ENCODE assay signal across 21 cellular contexts in genomic region chr13:40492511-40492910, GRCh38.
"Had no signal": no experiment of that assay in that cellular context is flagged by ENCODE, and none has a peak within 500 bp of the region (broad histone marks: within the 10 kb centered on the region; RNA-seq: fewer than 3 reads in every experiment).

No MANE protein-coding gene starts in this region.

- H3K9me3 ChIP-seq: mucosa of descending colon, right lobe of liver, SK-N-SH, spleen, stomach, testis, upper lobe of right lung had no signal

- H3K36me3 Mint-ChIP-seq: natural killer cell had no signal

- H3K4me1 ChIP-seq: right lobe of liver, testis had no signal

- ATAC-seq: activated naive CD8-positive, alpha-beta T cell treated with anti-CD3 and anti-CD28 coated beads, Interleukin-2, amount 50 U/mL, for 24 hours; activated T-cell treated with anti-CD3 and anti-CD28 coated beads, Interleukin-2, amount 50 U/mL, for 72 hours; mucosa of descending colon; natural killer cell; right lobe of liver; upper lobe of right lung had no signal

- H3K27ac Mint-ChIP-seq: activated T-cell treated with anti-CD3 and anti-CD28 coated beads, Interleukin-2, amount 50 U/mL, for 72 hours; dendritic cell treated with granulocyte-macrophage colony-stimulating factor and Interleukin-4, amounts not matched to agents 40 ng/mL and 50 ng/mL, for 4 days; natural killer cell; progenitor cell of endocrine pancreas had no signal

- H3K4me3 ChIP-seq: mucosa of descending colon, right lobe of liver, spleen, stomach, testis, upper lobe of right lung had no signal

- H3K27me3 ChIP-seq: right lobe of liver, spleen, testis, upper lobe of right lung had no signal

- H3K9me3 Mint-ChIP-seq: activated naive CD8-positive, alpha-beta T cell treated with anti-CD3 and anti-CD28 coated beads, Interleukin-2, amount 50 U/mL, for 24 hours; activated T-cell treated with anti-CD3 and anti-CD28 coated beads, Interleukin-2, amount 50 U/mL, for 72 hours; dendritic cell treated with granulocyte-macrophage colony-stimulating factor and Interleukin-4, amounts not matched to agents 40 ng/mL and 50 ng/mL, for 4 days; natural killer cell had no signal

- H3K27me3 Mint-ChIP-seq: activated naive CD8-positive, alpha-beta T cell treated with anti-CD3 and anti-CD28 coated beads, Interleukin-2, amount 50 U/mL, for 24 hours had no signal

- H3K9ac ChIP-seq: SK-N-SH had no signal

- H3K36me3 ChIP-seq: right lobe of liver, spleen, stomach, upper lobe of right lung had no signal

- DNase-seq: activated CD4-positive, alpha-beta T cell treated with anti-CD3 and anti-CD28 coated beads for 1 hour; activated CD4-positive, alpha-beta T cell treated with anti-CD3 and anti-CD28 coated beads, Interleukin-2, amount 50 U/mL, for 4 hours; activated naive CD4-positive, alpha-beta T cell; activated naive CD8-positive, alpha-beta T cell treated with anti-CD3 and anti-CD28 coated beads, Interleukin-2, amount 50 U/mL, for 24 hours; activated T-cell treated with anti-CD3 and anti-CD28 coated beads, Interleukin-2, amount 50 U/mL, for 72 hours; aorta; effector memory CD4-positive, alpha-beta T cell; foreskin melanocyte; mammary epithelial cell; mucosa of descending colon; natural killer cell; right lobe of liver; SK-N-SH; spleen; stomach; T-helper 1 cell; testis; upper lobe of right lung had no signal

- H3K27ac ChIP-seq: right lobe of liver, spleen, stomach, testis, upper lobe of right lung, VCaP had no signal

- H3K4me2 ChIP-seq: SK-N-SH had no signal

- H3K4me3 Mint-ChIP-seq: activated naive CD8-positive, alpha-beta T cell treated with anti-CD3 and anti-CD28 coated beads, Interleukin-2, amount 50 U/mL, for 24 hours; activated T-cell treated with anti-CD3 and anti-CD28 coated beads, Interleukin-2, amount 50 U/mL, for 72 hours; dendritic cell treated with granulocyte-macrophage colony-stimulating factor and Interleukin-4, amounts not matched to agents 40 ng/mL and 50 ng/mL, for 4 days; natural killer cell had no signal
